20 cellular contexts compared by ENCODE assay signal in the genomic region with DNA sequence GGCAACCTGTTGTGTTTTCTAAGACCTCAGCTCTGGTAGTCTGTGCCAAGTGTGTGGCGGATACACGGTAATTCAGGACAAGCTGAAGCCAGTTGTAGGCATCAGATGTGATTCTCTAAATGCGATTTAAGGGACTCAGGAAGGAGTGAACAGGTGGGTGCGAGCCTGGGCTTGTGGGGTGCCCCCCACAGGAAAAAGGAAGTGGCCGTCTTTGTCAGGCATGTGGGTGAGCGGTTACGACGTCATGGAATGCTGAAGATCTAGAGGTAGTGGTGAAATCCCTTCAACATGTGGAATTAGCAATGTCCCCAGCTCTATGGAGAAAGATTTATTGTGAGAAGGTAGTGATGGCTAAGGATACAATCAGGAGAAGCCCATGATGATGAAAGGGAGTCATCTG.
A peak's percentile ranks its signal among the peaks of the same experiment; 100 is the strongest.
DNase-seq lines count a peak whose midpoint lies in the region; ATAC-seq and TF ChIP-seq lines count a peak whose summit lies in the region.
"Had no signal": no experiment of that assay in that cellular context is flagged by ENCODE, and none has a peak within 500 bp of the region (broad histone marks: within the 10 kb centered on the region; RNA-seq: fewer than 3 reads in every experiment).

No MANE protein-coding gene starts in this region.

- H3K27me3 Mint-ChIP-seq in activated T-cell treated with anti-CD3 and anti-CD28 coated beads, Interleukin-2, amount 50 U/mL, for 4 hours (ENCODE audit: low read depth): peaks cover 14% of the 10 kb centered on the region
- H3K27me3 Mint-ChIP-seq in activated naive CD8-positive, alpha-beta T cell treated with anti-CD3 and anti-CD28 coated beads for 36 hours: peaks cover 10% of the 10 kb centered on the region

- DNase-seq in activated T-cell treated with anti-CD3 and anti-CD28 coated beads for 4 hours (peak; percentile 11), SW480 (ENCODE audit: low spot score) (no peak), heart left ventricle (no peak)
- DNase-seq in activated T-cell treated with anti-CD3 and anti-CD28 coated beads, Interleukin-2, amount 50 U/mL, for 4 hours: no peak
- peak; percentile 22 to 42 for DNase-seq in activated CD4-positive, alpha-beta T cell treated with anti-CD3 and anti-CD28 coated beads, Interleukin-2, amount 50 U/mL, for 48 hours
- DNase-seq in activated naive CD8-positive, alpha-beta T cell treated with anti-CD3 and anti-CD28 coated beads for 36 hours: peak; percentile 59
- DNase-seq in stimulated activated effector memory CD8-positive, alpha-beta T cell treated with anti-CD3 and anti-CD28 coated beads, Interleukin-12 subunit alpha, Interleukin-12 subunit beta, amount 100 ng/mL, for 72 hours (ENCODE audit: low spot score in 2 of 2): no peak
- DNase-seq: ACHN; aorta; CD4-positive, alpha-beta memory T cell; DMS79 treated with DMSO at 0.1 percent for 48 hours; left cardiac atrium; mucosa of descending colon; NCI-H2029 treated with DMSO at 0.1 percent for 48 hours; NCI-H526 treated with DMSO at 0.1 percent for 48 hours; PC-3; sigmoid colon had no signal

- H3K4me3 ChIP-seq in heart left ventricle: no peak overlapping the region
- H3K4me3 ChIP-seq: mucosa of descending colon, sigmoid colon, SJSA1, vagina had no signal

- TF ChIP-seq POLR2A in heart left ventricle (IDR thresholded peaks at IDR 0.05): no peak

- no peak for ATAC-seq in activated T-cell treated with anti-CD3 and anti-CD28 coated beads, Interleukin-2, amount 50 U/mL, for 4 hours
- ATAC-seq in stimulated activated effector memory CD8-positive, alpha-beta T cell treated with anti-CD3 and anti-CD28 coated beads, Interleukin-12 subunit alpha, Interleukin-12 subunit beta, amount 100 ng/mL, for 72 hours: no peak
- ATAC-seq in HG03097 (IDR thresholded peaks at IDR 0.05; ENCODE audit: low FRiP score, unreplicated experiment) (no peak), heart left ventricle (no peak)
- ATAC-seq: left cardiac atrium, mucosa of descending colon, PC-3 had no signal

- peaks cover 0 to 42% (median 4%) of the 10 kb centered on the region in 9 donors for H3K27me3 ChIP-seq in heart left ventricle
- H3K27me3 ChIP-seq: SJSA1, vagina had no signal

- no peaks in the 10 kb centered on the region for H3K36me3 ChIP-seq in heart left ventricle
- H3K36me3 ChIP-seq: sigmoid colon, SJSA1, vagina had no signal

- no peaks in the 10 kb centered on the region for H3K36me3 Mint-ChIP-seq in activated T-cell treated with anti-CD3 and anti-CD28 coated beads, Interleukin-2, amount 50 U/mL, for 4 hours (ENCODE audit: insufficient read depth)
- peaks cover 7% of the 10 kb centered on the region for H3K36me3 Mint-ChIP-seq in activated naive CD8-positive, alpha-beta T cell treated with anti-CD3 and anti-CD28 coated beads for 36 hours
- H3K36me3 Mint-ChIP-seq in stimulated activated effector memory CD8-positive, alpha-beta T cell treated with anti-CD3 and anti-CD28 coated beads, Interleukin-12 subunit alpha, Interleukin-12 subunit beta, amount 100 ng/mL, for 72 hours: no peaks in the 10 kb centered on the region
- H3K36me3 Mint-ChIP-seq: CD4-positive, alpha-beta memory T cell had no signal

- TF ChIP-seq CTCF in heart left ventricle (IDR thresholded peaks at IDR 0.05): no peak

- no peaks in the 10 kb centered on the region for H3K4me1 ChIP-seq in heart left ventricle
- H3K4me1 ChIP-seq: sigmoid colon, SJSA1, vagina had no signal

- no peak overlapping the region for H3K4me3 Mint-ChIP-seq in activated T-cell treated with anti-CD3 and anti-CD28 coated beads, Interleukin-2, amount 50 U/mL, for 4 hours
- peak overlapping the region; percentile 46 for H3K4me3 Mint-ChIP-seq in activated naive CD8-positive, alpha-beta T cell treated with anti-CD3 and anti-CD28 coated beads for 36 hours
- peak overlapping the region; percentile 41 for H3K4me3 Mint-ChIP-seq in stimulated activated effector memory CD8-positive, alpha-beta T cell treated with anti-CD3 and anti-CD28 coated beads, Interleukin-12 subunit alpha, Interleukin-12 subunit beta, amount 100 ng/mL, for 72 hours

- 58 to 77% (median 70%) methylated on average over 8 of the region's 8 CpGs for WGBS in heart left ventricle, 4 donors

- H3K27ac ChIP-seq in heart left ventricle: no peak overlapping the region
- H3K27ac ChIP-seq: sigmoid colon, SJSA1, vagina had no signal

- no peaks in the 10 kb centered on the region for H3K9me3 Mint-ChIP-seq in activated T-cell treated with anti-CD3 and anti-CD28 coated beads, Interleukin-2, amount 50 U/mL, for 4 hours
- peaks cover 10% of the 10 kb centered on the region for H3K9me3 Mint-ChIP-seq in activated naive CD8-positive, alpha-beta T cell treated with anti-CD3 and anti-CD28 coated beads for 36 hours
- H3K9me3 Mint-ChIP-seq in stimulated activated effector memory CD8-positive, alpha-beta T cell treated with anti-CD3 and anti-CD28 coated beads, Interleukin-12 subunit alpha, Interleukin-12 subunit beta, amount 100 ng/mL, for 72 hours: no peaks in the 10 kb centered on the region

- intact Hi-C loops in heart left ventricle (cut with DNase I): loop anchor here in 8 of 10 donors (5.0 to 10.0 kb wide), 3 partner anchors 163 to 196 kb away; no protein-coding TSS in a partner anchor

- H3K4me1 Mint-ChIP-seq in activated T-cell treated with anti-CD3 and anti-CD28 coated beads, Interleukin-2, amount 50 U/mL, for 4 hours (ENCODE audit: low read depth): peaks cover 13% of the 10 kb centered on the region
- H3K4me1 Mint-ChIP-seq in activated naive CD8-positive, alpha-beta T cell treated with anti-CD3 and anti-CD28 coated beads for 36 hours: peaks cover 19% of the 10 kb centered on the region
- peaks cover 15% of the 10 kb centered on the region for H3K4me1 Mint-ChIP-seq in stimulated activated effector memory CD8-positive, alpha-beta T cell treated with anti-CD3 and anti-CD28 coated beads, Interleukin-12 subunit alpha, Interleukin-12 subunit beta, amount 100 ng/mL, for 72 hours

- no peaks in the 10 kb centered on the region for H3K9me3 ChIP-seq in heart left ventricle
- H3K9me3 ChIP-seq: mucosa of descending colon, sigmoid colon, SJSA1, vagina had no signal

- H3K27ac Mint-ChIP-seq in activated naive CD8-positive, alpha-beta T cell treated with anti-CD3 and anti-CD28 coated beads for 36 hours: peak overlapping the region; percentile 81
- peak overlapping the region; percentile 12 for H3K27ac Mint-ChIP-seq in stimulated activated effector memory CD8-positive, alpha-beta T cell treated with anti-CD3 and anti-CD28 coated beads, Interleukin-12 subunit alpha, Interleukin-12 subunit beta, amount 100 ng/mL, for 72 hours
- H3K27ac Mint-ChIP-seq: CD4-positive, alpha-beta memory T cell had no signal

Comparison
In these comparisons a context has a peak if more than half of its experiments do, and no peak if none do; other contexts are left out.
1. DNase-seq: peak in activated T-cell treated with anti-CD3 and anti-CD28 coated beads for 4 hours (single experiment), activated CD4-positive, alpha-beta T cell treated with anti-CD3 and anti-CD28 coated beads, Interleukin-2, amount 50 U/mL, for 48 hours (2 of 2) and activated naive CD8-positive, alpha-beta T cell treated with anti-CD3 and anti-CD28 coated beads for 36 hours (single experiment); none in activated T-cell treated with anti-CD3 and anti-CD28 coated beads, Interleukin-2, amount 50 U/mL, for 4 hours (single experiment), stimulated activated effector memory CD8-positive, alpha-beta T cell treated with anti-CD3 and anti-CD28 coated beads, Interleukin-12 subunit alpha, Interleukin-12 subunit beta, amount 100 ng/mL, for 72 hours (0 of 2), SW480 (single experiment) and heart left ventricle (0 of 5).